Comparison of ENCODE assay signal across 27 cellular contexts in the genomic region with DNA sequence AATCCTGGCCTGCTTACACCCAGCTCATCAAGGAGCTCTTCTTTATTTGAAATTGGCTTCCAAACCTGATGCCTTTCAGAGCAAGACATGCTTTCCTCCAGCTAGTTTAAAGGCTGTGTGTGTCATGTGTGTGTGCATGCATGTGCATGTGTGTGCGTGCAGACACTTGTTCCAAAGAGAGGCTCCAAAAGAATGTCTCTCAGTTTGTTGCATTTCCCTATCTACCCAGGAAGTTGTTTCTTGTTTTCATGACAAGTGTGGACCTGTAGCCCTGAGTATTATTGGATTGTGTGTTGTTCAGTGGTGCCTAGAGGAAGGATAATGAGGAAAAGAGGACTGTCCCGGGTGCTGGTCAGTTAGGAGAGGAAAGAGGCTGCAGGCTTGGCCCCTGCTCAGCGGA.
"Had no signal": no experiment of that assay in that cellular context is flagged by ENCODE, and none has a peak within 500 bp of the region (broad histone marks: within the 10 kb centered on the region; RNA-seq: fewer than 3 reads in every experiment).

No MANE protein-coding gene starts in this region.

- H3K36me3 Mint-ChIP-seq: activated naive CD4-positive, alpha-beta T cell treated with anti-CD3 and anti-CD28 coated beads, Interleukin-2, amount 50 U/mL, for 72 hours; brain; mesothelial cell of epicardium; natural killer cell; WTC11 had no signal

- H3K4me3 ChIP-seq: left ventricle myocardium inferior, ovary, psoas muscle, right atrium auricular region, spleen, testis had no signal

- DNase-seq: activated CD4-positive, alpha-beta T cell treated with anti-CD3 and anti-CD28 coated beads for 36 hours; activated CD4-positive, alpha-beta T cell treated with anti-CD3 and anti-CD28 coated beads, Interleukin-2, amount 50 U/mL, for 4 hours; activated CD8-positive, alpha-beta memory T cell treated with anti-CD3 and anti-CD28 coated beads for 24 hours; activated CD8-positive, alpha-beta memory T cell treated with anti-CD3 and anti-CD28 coated beads, Interleukin-2, amount 50 U/mL, for 4 hours; activated T-cell treated with anti-CD3 and anti-CD28 coated beads, Interleukin-2, amount 50 U/mL, for 24 hours; aorta; effector memory CD4-positive, alpha-beta T cell; foreskin fibroblast; kidney glomerular epithelial cell; left ventricle myocardium inferior; natural killer cell; ovary; psoas muscle; spleen; stimulated activated CD4-positive, alpha-beta T cell treated with anti-CD3 and anti-CD28 coated beads, Interleukin-4, amount 100 ng/mL, for 1 hour; stimulated activated naive CD4-positive, alpha-beta T cell; T-helper 9 cell; testis; trophoblast cell had no signal

- H3K27ac Mint-ChIP-seq: activated CD4-positive, alpha-beta T cell treated with anti-CD3 and anti-CD28 coated beads for 36 hours; activated naive CD4-positive, alpha-beta T cell treated with anti-CD3 and anti-CD28 coated beads, Interleukin-2, amount 50 U/mL, for 72 hours; activated T-cell treated with anti-CD3 and anti-CD28 coated beads, Interleukin-2, amount 50 U/mL, for 24 hours; activated T-helper 17 cell treated with anti-CD3 and anti-CD28 coated beads, Interleukin-2, amount 50 U/mL, for 72 hours; brain; mesothelial cell of epicardium; natural killer cell; WTC11 had no signal

- H3K27me3 ChIP-seq: ovary, right atrium auricular region, testis had no signal

- H3K4me1 Mint-ChIP-seq: activated T-helper 17 cell treated with anti-CD3 and anti-CD28 coated beads, Interleukin-2, amount 50 U/mL, for 72 hours; central memory CD8-positive, alpha-beta T cell; natural killer cell had no signal

- H3K4me3 Mint-ChIP-seq: activated CD4-positive, alpha-beta T cell treated with anti-CD3 and anti-CD28 coated beads for 36 hours; activated T-cell treated with anti-CD3 and anti-CD28 coated beads, Interleukin-2, amount 50 U/mL, for 24 hours; activated T-helper 17 cell treated with anti-CD3 and anti-CD28 coated beads, Interleukin-2, amount 50 U/mL, for 72 hours; brain; central memory CD8-positive, alpha-beta T cell; mesothelial cell of epicardium; natural killer cell; WTC11 had no signal

- H3K36me3 ChIP-seq: left ventricle myocardium inferior, neutrophil, ovary, right atrium auricular region, spleen had no signal

- H3K9me3 Mint-ChIP-seq: activated naive CD4-positive, alpha-beta T cell treated with anti-CD3 and anti-CD28 coated beads, Interleukin-2, amount 50 U/mL, for 72 hours; activated T-cell treated with anti-CD3 and anti-CD28 coated beads, Interleukin-2, amount 50 U/mL, for 24 hours; brain; central memory CD8-positive, alpha-beta T cell; mesothelial cell of epicardium; natural killer cell; WTC11 had no signal

- H3K27ac ChIP-seq: left ventricle myocardium inferior, neutrophil, ovary, psoas muscle, right atrium auricular region, spleen, testis had no signal

- H3K9me3 ChIP-seq: left ventricle myocardium inferior, neutrophil, ovary, psoas muscle, right atrium auricular region, spleen, testis had no signal

- ATAC-seq: activated CD4-positive, alpha-beta T cell treated with anti-CD3 and anti-CD28 coated beads for 36 hours; activated naive CD4-positive, alpha-beta T cell treated with anti-CD3 and anti-CD28 coated beads, Interleukin-2, amount 50 U/mL, for 72 hours; activated T-helper 17 cell treated with anti-CD3 and anti-CD28 coated beads, Interleukin-2, amount 50 U/mL, for 72 hours; natural killer cell; psoas muscle; WTC11 had no signal
